7 cellular contexts compared by ENCODE assay signal in the genomic region with DNA sequence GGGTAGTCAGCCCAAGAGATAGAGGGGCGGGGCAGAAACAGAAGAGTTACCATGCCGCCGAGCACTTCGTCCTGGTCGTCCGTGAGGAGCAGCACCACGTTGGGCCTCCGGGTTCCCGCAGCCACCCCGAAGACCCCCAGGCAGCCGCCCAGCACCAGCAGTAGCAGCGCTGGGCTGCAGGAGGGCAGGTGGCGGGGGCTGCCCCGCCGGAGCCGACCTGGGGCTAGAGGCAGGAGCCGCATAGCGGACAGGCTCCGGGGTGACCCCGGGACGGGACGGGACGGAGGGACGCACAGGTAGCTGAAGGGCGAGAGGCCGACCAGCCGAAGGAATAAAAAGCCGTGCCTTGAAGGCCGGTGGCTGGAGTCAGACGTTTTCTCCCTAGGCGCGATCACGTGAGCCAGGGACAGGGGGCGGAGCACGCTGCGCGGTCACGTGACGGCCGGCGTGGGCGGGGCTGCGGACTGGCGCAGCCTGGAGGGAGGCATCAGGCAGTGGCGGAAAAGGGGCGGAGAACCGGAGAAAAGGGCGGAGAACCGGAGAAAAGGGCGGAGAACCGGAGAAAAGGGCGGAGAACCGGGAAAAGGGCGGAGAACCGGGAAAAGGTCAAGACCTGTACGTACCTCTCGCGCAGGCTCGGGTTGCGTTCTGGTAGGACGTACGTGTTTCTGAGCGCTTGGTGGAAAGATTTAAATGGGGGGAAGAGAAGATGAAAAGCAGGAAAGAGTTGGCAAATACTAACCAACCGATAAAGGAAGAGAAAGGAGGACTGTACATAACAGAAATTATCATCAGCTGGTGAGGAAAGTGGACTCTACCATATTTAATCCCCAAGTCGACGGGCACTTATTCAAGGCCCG. TPM values are rescaled to one million over a fixed set of nuclear protein-coding genes. Genes with fewer than 3 reads are reported as not detected.
DNase-seq lines count a peak whose midpoint lies in the region; ATAC-seq and TF ChIP-seq lines count a peak whose summit lies in the region.

Gene GNS (minus strand): TSS at position 372 of the 860 bp plus-strand sequence. CDS start 130 bp downstream, at position 242.

- under 1% methylated on average over 48 of the region's 67 CpGs for WGBS in hepatocyte (ENCODE audit: low lambda C conversion rate, missing lambda C conversion rate)

- H3K4me2 ChIP-seq in hepatocyte, result peak within 1 kb of the TSS; percentile 85

- H3K9me3 ChIP-seq in hepatocyte (ENCODE audit: low read depth), result no peaks in the 10 kb centered on the region

- no peaks in the 10 kb centered on the region for H4K20me1 ChIP-seq in hepatocyte (ENCODE audit: insufficient read depth, poor library complexity, severe bottlenecking)

- no peaks in the 10 kb centered on the region for H3K36me3 ChIP-seq in hepatocyte (replicated peaks; ENCODE audit: insufficient read depth, low read depth)

- H3K9me2 ChIP-seq in hepatocyte (replicated peaks; ENCODE audit: insufficient read depth), result no peaks in the 10 kb centered on the region

- DNase-seq in NCI-H2029 treated with DMSO at 0.1 percent for 48 hours (lab: John Stamatoyannopoulos, UW), result peak; percentile 75
- peak; percentile 92 for DNase-seq in T-helper 9 cell
- DNase-seq in astrocyte of the hippocampus (ENCODE audit: low read depth, low spot score), result peak; percentile 97
- peak; percentile 98 for DNase-seq in hepatocyte (ENCODE audit: low spot score)
- peak; percentile 99 for DNase-seq in retina

- H3K79me2 ChIP-seq in hepatocyte, result peaks cover 40% of the 10 kb centered on the region

- H3K27ac ChIP-seq in hepatocyte, result peak within 1 kb of the TSS; percentile 78

- TF ChIP-seq CTCF in hepatocyte (IDR thresholded peaks at IDR 0.05; ENCODE audit: poor library complexity), result no peak

- peak; percentile 83 for ATAC-seq in GM18502 (IDR thresholded peaks at IDR 0.05; ENCODE audit: poor library complexity, unreplicated experiment)
- peak; percentile 65 for ATAC-seq in HG02973 (IDR thresholded peaks at IDR 0.05; ENCODE audit: unreplicated experiment)

- H3K4me1 ChIP-seq in hepatocyte (ENCODE audit: insufficient read depth), result peaks cover 15% of the 10 kb centered on the region

- H2AFZ ChIP-seq in hepatocyte, result peak within 1 kb of the TSS; percentile 91

- H3K4me3 ChIP-seq in hepatocyte, result peak within 1 kb of the TSS; percentile 83

- H3K27me3 ChIP-seq in hepatocyte, result no peaks in the 10 kb centered on the region

RNA-seq across cellular contexts. Expression of gene GNS, which starts in this region (rescaled TPM):
- 193 and 199 TPM in 2 replicates for total RNA-seq in hepatocyte
- 82.1 and 88.0 TPM in 2 replicates for polyA plus RNA-seq in hepatocyte

Comparison
In these comparisons a context has a peak if more than half of its experiments do, and no peak if none do; other contexts are left out.
1. Peak in every context shown above with its lines: DNase-seq, ATAC-seq, H3K4me3 ChIP-seq and H3K27ac ChIP-seq.